In the genomic region with DNA sequence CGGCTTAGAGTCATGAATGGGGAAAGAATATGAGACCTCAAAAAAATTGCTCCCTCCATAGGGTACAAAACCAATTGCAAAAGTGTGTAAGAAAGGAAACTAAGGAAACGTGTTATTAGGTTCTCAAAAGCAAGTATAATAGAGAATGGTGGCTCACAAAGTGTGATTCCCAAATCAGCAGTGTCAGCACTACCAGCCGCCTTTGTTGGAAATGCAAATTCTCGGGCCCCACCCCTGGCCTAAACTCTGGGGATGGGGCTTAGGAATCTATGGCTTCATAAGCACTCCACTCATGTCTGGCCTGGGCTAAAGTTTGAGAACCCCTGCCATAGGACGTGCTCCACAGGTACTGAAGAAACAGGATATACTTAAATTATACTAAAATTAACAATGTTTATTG, we compare ENCODE assay signal across 17 cellular contexts. TPM values are rescaled to one million over a fixed set of nuclear protein-coding genes. Genes with fewer than 3 reads are reported as not detected.
DNase-seq lines count a peak whose midpoint lies in the region; ATAC-seq, FAIRE-seq and TF ChIP-seq lines count a peak whose summit lies in the region.
"Had no signal": no experiment of that assay in that cellular context is flagged by ENCODE, and none has a peak within 500 bp of the region (broad histone marks: within the 10 kb centered on the region; RNA-seq: fewer than 3 reads in every experiment).

No MANE protein-coding gene starts in this region.

- peaks cover 9% of the 10 kb centered on the region for H3K36me3 Mint-ChIP-seq in activated CD4-positive, alpha-beta T cell treated with anti-CD3 and anti-CD28 coated beads, Interleukin-2, amount 10 ng/mL, durations not matched to agents 24 days and 14 days (ENCODE audit: low read depth)
- no peaks in the 10 kb centered on the region for H3K36me3 Mint-ChIP-seq in HFFc6 (ENCODE audit: low read depth)
- H3K36me3 Mint-ChIP-seq in activated naive CD8-positive, alpha-beta T cell, result peaks cover 6% of the 10 kb centered on the region

- H3K4me1 ChIP-seq in neutrophil (ENCODE audit: control insufficient read depth in 1 of 2, insufficient read depth in 1 of 2, low read depth in 1 of 2, low read length in 1 of 2), result peaks cover 48 to 51% of the 10 kb centered on the region in 2 experiments

- H3K27me3 Mint-ChIP-seq in activated CD4-positive, alpha-beta T cell treated with anti-CD3 and anti-CD28 coated beads, Interleukin-2, amount 10 ng/mL, durations not matched to agents 24 days and 14 days, result no peaks in the 10 kb centered on the region
- H3K27me3 Mint-ChIP-seq in HFFc6 (ENCODE audit: insufficient read depth), result peaks cover 10% of the 10 kb centered on the region; the same call in 1 of the 2 replicates
- H3K27me3 Mint-ChIP-seq in activated naive CD8-positive, alpha-beta T cell, result no peaks in the 10 kb centered on the region

- peak overlapping the region; percentile 100 for H3K27ac ChIP-seq in neutrophil
- H3K27ac ChIP-seq: dorsolateral prefrontal cortex had no signal

- DNase-seq in activated CD4-positive, alpha-beta T cell treated with anti-CD3 and anti-CD28 coated beads, Interleukin-2, amount 10 ng/mL, durations not matched to agents 24 days and 14 days, result no peak
- no peak for DNase-seq in activated CD4-positive, alpha-beta T cell treated with anti-CD3 and anti-CD28 coated beads for 48 hours
- DNase-seq in HFFc6 (no peak), AG08396 (ENCODE audit: low spot score) (no peak), urothelium cell line (ENCODE audit: low spot score) (no peak)
- DNase-seq: activated CD4-positive, CD25-positive, alpha-beta regulatory T cell; dorsolateral prefrontal cortex; small intestine; stimulated activated naive CD4-positive, alpha-beta T cell treated with Interleukin-2 at 50 U/mL for 16 hours; upper lobe of left lung had no signal

- peaks cover 35% of the 10 kb centered on the region for H3K4me1 Mint-ChIP-seq in activated CD4-positive, alpha-beta T cell treated with anti-CD3 and anti-CD28 coated beads, Interleukin-2, amount 10 ng/mL, durations not matched to agents 24 days and 14 days
- H3K4me1 Mint-ChIP-seq in HFFc6 (ENCODE audit: low read depth), result peaks cover 13% of the 10 kb centered on the region
- peaks cover 40% of the 10 kb centered on the region for H3K4me1 Mint-ChIP-seq in activated naive CD8-positive, alpha-beta T cell (ENCODE audit: low read depth)

- no peaks in the 10 kb centered on the region for H3K9me3 ChIP-seq in neutrophil
- H3K9me3 ChIP-seq: esophagus muscularis mucosa, upper lobe of left lung had no signal

- no peak for FAIRE-seq in urothelium cell line (lab: Jason Lieb, UNC)
- FAIRE-seq: A204.1, bronchial epithelial cell, HTR-8/SVneo, small intestine had no signal

- H3K27ac Mint-ChIP-seq in activated CD4-positive, alpha-beta T cell treated with anti-CD3 and anti-CD28 coated beads, Interleukin-2, amount 10 ng/mL, durations not matched to agents 24 days and 14 days, result no peak overlapping the region
- H3K27ac Mint-ChIP-seq in HFFc6, result no peak overlapping the region
- H3K27ac Mint-ChIP-seq in activated naive CD8-positive, alpha-beta T cell, result peak overlapping the region; percentile 96

- intact Hi-C loops in activated CD4-positive, alpha-beta T cell treated with anti-CD3 and anti-CD28 coated beads, Interleukin-2, amount 10 ng/mL, durations not matched to agents 24 days and 14 days (cut with micrococcal nuclease), result loop anchor here (2.0 kb wide), 1 partner anchor 13 kb away; no protein-coding TSS in a partner anchor

- 0 out of 2 replicates have a peak, but pooled peaks have one; percentile 8 for TF ChIP-seq CTCF in HFFc6 (IDR thresholded peaks at IDR 0.05)
- no peak for TF ChIP-seq CTCF in neutrophil (IDR thresholded peaks at IDR 0.05)

- H3K9me3 Mint-ChIP-seq in activated CD4-positive, alpha-beta T cell treated with anti-CD3 and anti-CD28 coated beads, Interleukin-2, amount 10 ng/mL, durations not matched to agents 24 days and 14 days, result no peaks in the 10 kb centered on the region
- no peaks in the 10 kb centered on the region for H3K9me3 Mint-ChIP-seq in HFFc6
- no peaks in the 10 kb centered on the region for H3K9me3 Mint-ChIP-seq in activated naive CD8-positive, alpha-beta T cell (ENCODE audit: low read depth)

- ATAC-seq in HG03571 (IDR thresholded peaks at IDR 0.05; ENCODE audit: unreplicated experiment), result no peak

- H3K27me3 ChIP-seq in neutrophil, result no peaks in the 10 kb centered on the region
- H3K27me3 ChIP-seq: dorsolateral prefrontal cortex, esophagus muscularis mucosa, upper lobe of left lung had no signal

- no peak overlapping the region for H3K4me3 ChIP-seq in neutrophil (ENCODE audit: low read depth in 1 of 2, low read length in 1 of 2)
- H3K4me3 ChIP-seq: dorsolateral prefrontal cortex, esophagus muscularis mucosa, upper lobe of left lung had no signal

- H3K36me3 ChIP-seq in neutrophil, result no peaks in the 10 kb centered on the region
- H3K36me3 ChIP-seq: esophagus muscularis mucosa, upper lobe of left lung had no signal

- H3K4me3 Mint-ChIP-seq in activated CD4-positive, alpha-beta T cell treated with anti-CD3 and anti-CD28 coated beads, Interleukin-2, amount 10 ng/mL, durations not matched to agents 24 days and 14 days, result peak overlapping the region; percentile 21
- H3K4me3 Mint-ChIP-seq in HFFc6, result no peak overlapping the region
- H3K4me3 Mint-ChIP-seq in activated naive CD8-positive, alpha-beta T cell, result peak overlapping the region; percentile 75

RNA-seq across cellular contexts. Expression of gene CCDC69, which starts 1.6 kb away (rescaled TPM):
- total RNA-seq in activated CD4-positive, alpha-beta T cell treated with anti-CD3 and anti-CD28 coated beads, Interleukin-2, amount 10 ng/mL, durations not matched to agents 24 days and 14 days, result 22.7 and 23.2 TPM in 2 replicates
- total RNA-seq in HFFc6 (2021; fragmentation: NEBNext Ultra II Directional; extraction: Animal tissue kit (Norgen Biotek cat#: 25700)), result 1 to 10 TPM in 1 of 6 experiments, under 1 TPM in 5; 0.43 to 1.1 (median 0.71) TPM

RNA-seq across cellular contexts. Expression of gene GM2A, which starts 27.5 kb away (rescaled TPM):
- total RNA-seq in activated CD4-positive, alpha-beta T cell treated with anti-CD3 and anti-CD28 coated beads, Interleukin-2, amount 10 ng/mL, durations not matched to agents 24 days and 14 days, result 15.4 and 16.0 TPM in 2 replicates
- 10 to 100 TPM; 26.0 to 34.8 (median 28.5) TPM for total RNA-seq in HFFc6 (2021; fragmentation: NEBNext Ultra II Directional; extraction: Animal tissue kit (Norgen Biotek cat#: 25700))

Comparison
In these comparisons a context has a peak if more than half of its experiments do, and no peak if none do; other contexts are left out.
1. RNA of gene CCDC69, which starts 1.6 kb away (total RNA-seq): 22.7 to 23.2 TPM in activated CD4-positive, alpha-beta T cell treated with anti-CD3 and anti-CD28 coated beads, Interleukin-2, amount 10 ng/mL, durations not matched to agents 24 days and 14 days; 0.43 to 1.1 TPM in HFFc6; every median in the first group is over 10 times any median in the second.